34 cellular contexts compared by ENCODE assay signal in genomic region chr6:21074484-21074883, GRCh38.
"Had no signal": no experiment of that assay in that cellular context is flagged by ENCODE, and none has a peak within 500 bp of the region (broad histone marks: within the 10 kb centered on the region; RNA-seq: fewer than 3 reads in every experiment).

No MANE protein-coding gene starts in this region.

- DNase-seq: Karpas-422, Kasumi-1, MG63, MM.1S, MV-4-11, NCI-H1048, NCI-H1092, NCI-H1092 treated with DMSO at 0.1 percent for 48 hours, NCI-H1105, NCI-H1105 treated with DMSO at 0.1 percent for 48 hours, NCI-H1417, NCI-H1417 treated with DMSO at 0.1 percent for 48 hours, NCI-H1436, NCI-H1436 treated with DMSO at 0.1 percent for 48 hours, NCI-H146, NCI-H1694, NCI-H1694 treated with DMSO at 0.1 percent for 48 hours, NCI-H187, NCI-H187 treated with DMSO at 0.1 percent for 48 hours, NCI-H1930, NCI-H2029, NCI-H2029 treated with DMSO at 0.1 percent for 48 hours, NCI-H2081, NCI-H2081 treated with DMSO at 0.1 percent for 48 hours, NCI-H2107, NCI-H2171, NCI-H2171 treated with DMSO at 0.1 percent for 48 hours, NCI-H2227 treated with DMSO at 0.1 percent for 48 hours, NCI-H226, NCI-H345, NCI-H446 treated with DMSO at 0.1 percent for 48 hours, NCI-H510A, NCI-H510A treated with DMSO at 0.1 percent for 48 hours, NCI-H524 had no signal

- H3K4me3 ChIP-seq: MG63 had no signal

- H3K36me3 ChIP-seq: MG63 had no signal

- H3K27me3 ChIP-seq: MG63 had no signal
